In the genomic region with DNA sequence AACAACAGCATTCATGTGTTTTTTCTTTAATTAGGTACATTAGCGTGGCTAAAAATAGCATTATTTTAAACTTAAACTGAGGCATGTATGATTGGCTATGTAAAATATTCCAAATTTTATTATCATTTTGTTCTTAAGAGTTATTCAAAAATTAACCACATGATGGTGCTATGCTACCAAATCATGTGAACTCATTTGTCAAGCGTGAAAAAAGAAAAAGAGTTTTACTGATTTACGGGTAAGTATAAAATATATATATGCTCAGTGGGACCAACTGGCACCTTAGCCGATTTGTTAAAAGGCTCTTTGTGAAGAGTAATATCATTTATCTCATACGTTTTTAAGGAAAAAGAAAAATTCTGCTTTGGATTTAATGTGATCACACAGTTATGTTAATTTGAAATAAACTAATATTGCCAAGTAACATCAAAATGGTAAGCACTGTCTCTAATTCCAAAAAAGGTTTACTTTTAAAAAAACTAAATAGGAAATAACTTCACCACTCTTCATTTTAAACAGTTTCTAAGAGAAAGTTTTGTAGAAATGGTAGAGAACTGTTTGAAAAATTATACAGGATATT, we compare ENCODE assay signal across 8 cellular contexts.
DNase-seq lines count a peak whose midpoint lies in the region; ATAC-seq and FAIRE-seq lines count a peak whose summit lies in the region.

No MANE protein-coding gene starts in this region.

- FAIRE-seq in TTC549 (lab: Jason Lieb, UNC), result peak; percentile 17

- DNase-seq in D341Med (ENCODE audit: low spot score), result peak; percentile 8
- peak; percentile 1 for DNase-seq in HuH-7.5 (ENCODE audit: low spot score)
- no peak for DNase-seq in left lobe of liver (ENCODE audit: low spot score)
- DNase-seq in stimulated activated CD4-positive, alpha-beta T cell treated with anti-CD3 and anti-CD28 coated beads, Interleukin-2, amount 100 ng/mL, for 48 hours, result no peak

- peak; percentile 34 for ATAC-seq in left lobe of liver
- no peak for ATAC-seq in HG03039 (IDR thresholded peaks at IDR 0.05; ENCODE audit: unreplicated experiment)
- ATAC-seq in GM19463 (IDR thresholded peaks at IDR 0.05; ENCODE audit: unreplicated experiment), result no peak
- no peak for ATAC-seq in GM21390 (IDR thresholded peaks at IDR 0.05; ENCODE audit: unreplicated experiment)

Comparison
In these comparisons a context has a peak if more than half of its experiments do, and no peak if none do; other contexts are left out.
1. DNase-seq: peak in D341Med (single experiment) and HuH-7.5 (single experiment); none in left lobe of liver (single experiment) and stimulated activated CD4-positive, alpha-beta T cell treated with anti-CD3 and anti-CD28 coated beads, Interleukin-2, amount 100 ng/mL, for 48 hours (0 of 2).